9 cellular contexts compared by ENCODE assay signal in the genomic region with DNA sequence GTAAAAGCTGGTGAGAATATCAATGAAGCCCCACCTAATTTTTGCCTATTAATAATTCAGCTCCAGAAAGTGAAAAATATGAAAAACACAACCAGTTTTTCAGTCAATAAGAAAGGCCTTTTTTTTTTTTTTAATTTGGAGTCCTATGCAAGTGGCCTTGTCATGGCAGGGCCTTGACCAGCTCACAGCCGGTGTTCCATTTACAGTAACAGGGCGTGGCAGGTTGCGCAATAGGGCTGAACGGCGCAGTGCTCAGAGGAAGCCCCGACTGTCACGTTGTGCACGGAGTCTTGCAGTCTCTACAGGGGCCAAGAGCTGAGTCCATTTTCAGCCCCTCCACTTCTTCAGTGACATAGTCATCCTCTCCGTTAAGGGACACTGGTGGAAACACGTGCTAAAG.
DNase-seq lines count a peak whose midpoint lies in the region; ATAC-seq and TF ChIP-seq lines count a peak whose summit lies in the region.
"Had no signal": no experiment of that assay in that cellular context is flagged by ENCODE, and none has a peak within 500 bp of the region (broad histone marks: within the 10 kb centered on the region; RNA-seq: fewer than 3 reads in every experiment).

No MANE protein-coding gene starts in this region.

- 79% methylated on average over 10 of the region's 10 CpGs for WGBS in right cardiac atrium
- WGBS in aorta, 2 donors, result 89% methylated on average over 10 of the region's 10 CpGs

- no peak for TF ChIP-seq CTCF in right atrium auricular region (IDR thresholded peaks at IDR 0.05)

- ATAC-seq in Right ventricle myocardium inferior, result no peak
- ATAC-seq in right cardiac atrium, result peak; percentile 39 to 59
- no peak for ATAC-seq in aorta (ENCODE audit: low FRiP score)
- ATAC-seq in GM18909 (IDR thresholded peaks at IDR 0.05; ENCODE audit: poor library complexity, unreplicated experiment), result no peak

- H3K36me3 ChIP-seq in right atrium auricular region (no peaks in the 10 kb centered on the region), aorta (ENCODE audit: control insufficient read depth in 1 of 2, insufficient read depth in 2 of 2, low read length in 1 of 2) (no peaks in the 10 kb centered on the region)
- H3K36me3 ChIP-seq: tibial artery had no signal

- H3K4me3 ChIP-seq in right atrium auricular region (no peak overlapping the region), right cardiac atrium (ENCODE audit: low read length) (no peak overlapping the region), aorta (ENCODE audit: low read length in 2 of 2) (no peak overlapping the region)
- H3K4me3 ChIP-seq: tibial artery had no signal

- peak; percentile 80 for DNase-seq in Right ventricle myocardium inferior (ENCODE audit: missing footprints)
- no peak for DNase-seq in right atrium auricular region (ENCODE audit: low spot score)
- DNase-seq in OCI-M1 (lab: John Stamatoyannopoulos, UW), result peak; percentile 76
- DNase-seq in right cardiac atrium, result peak; percentile 39 to 76 (median 55)
- peak; percentile 72 to 76 for DNase-seq in aorta
- no peak for DNase-seq in SKM-1 (lab: John Stamatoyannopoulos, UW; ENCODE audit: unreplicated experiment)
- no peak for DNase-seq in hepatic stellate cell (ENCODE audit: low spot score)
- DNase-seq: tibial artery had no signal

- H3K27me3 ChIP-seq in right atrium auricular region (no peaks in the 10 kb centered on the region), right cardiac atrium (ENCODE audit: control insufficient read depth, insufficient read depth) (no peaks in the 10 kb centered on the region), aorta (ENCODE audit: control insufficient read depth in 1 of 2, insufficient read depth in 2 of 2, low read length in 1 of 2) (no peaks in the 10 kb centered on the region)
- H3K27me3 ChIP-seq: tibial artery had no signal

- H3K9me3 ChIP-seq in right atrium auricular region (no peaks in the 10 kb centered on the region), right cardiac atrium (ENCODE audit: control insufficient read depth, low read length) (no peaks in the 10 kb centered on the region), aorta (ENCODE audit: control insufficient read depth, low read length) (no peaks in the 10 kb centered on the region)
- H3K9me3 ChIP-seq: tibial artery had no signal

- H3K27ac ChIP-seq in right atrium auricular region (no peak overlapping the region), right cardiac atrium (ENCODE audit: low read length) (no peak overlapping the region), aorta (ENCODE audit: low read depth in 1 of 2, low read length in 2 of 2) (no peak overlapping the region)

- intact Hi-C loops in Right ventricle myocardium inferior (cut with DNase I) (no loop called here), right cardiac atrium (cut with DNase I) (no loop called here), aorta (cut with DNase I) (loop anchor here (5.0 to 10.0 kb wide), 2 partner anchors 88 to 185 kb away; partner anchors contain the start of gene FN1 (in 1 of the 2))

- peaks cover 0 to 4% of the 10 kb centered on the region in 2 donors for H3K4me1 ChIP-seq in right atrium auricular region
- no peaks in the 10 kb centered on the region for H3K4me1 ChIP-seq in right cardiac atrium (ENCODE audit: control insufficient read depth, insufficient read depth, low read length)
- peaks cover 2 to 12% of the 10 kb centered on the region in 2 donors for H3K4me1 ChIP-seq in aorta (ENCODE audit: control insufficient read depth in 1 of 2, insufficient read depth in 2 of 2, low read length in 2 of 2)

Comparison
In these comparisons a context has a peak if more than half of its experiments do, and no peak if none do; other contexts are left out.
1. ATAC-seq: peak in right cardiac atrium (2 of 2); none in Right ventricle myocardium inferior (single experiment), aorta (single experiment) and GM18909 (single experiment).
2. DNase-seq: peak in Right ventricle myocardium inferior (single experiment), OCI-M1 (single experiment), right cardiac atrium (3 of 3) and aorta (2 of 2); none in right atrium auricular region (single experiment), SKM-1 (single experiment) and hepatic stellate cell (single experiment).
3. intact Hi-C loops: an anchor here in aorta (5.0 to 10.0 kb wide); none called in Right ventricle myocardium inferior and right cardiac atrium.